In genomic region chr16:10261077-10261476, GRCh38 we compare ENCODE assay signal across 1 cellular context.
TF ChIP-seq lines count a peak whose summit lies in the region.

No MANE protein-coding gene starts in this region.

TF ChIP-seq in K562, 482 proteins besides CTCF, POLR2A, EP300 and RAD21 (continued from another document):
- TF ChIP-seq, protein P1, sequence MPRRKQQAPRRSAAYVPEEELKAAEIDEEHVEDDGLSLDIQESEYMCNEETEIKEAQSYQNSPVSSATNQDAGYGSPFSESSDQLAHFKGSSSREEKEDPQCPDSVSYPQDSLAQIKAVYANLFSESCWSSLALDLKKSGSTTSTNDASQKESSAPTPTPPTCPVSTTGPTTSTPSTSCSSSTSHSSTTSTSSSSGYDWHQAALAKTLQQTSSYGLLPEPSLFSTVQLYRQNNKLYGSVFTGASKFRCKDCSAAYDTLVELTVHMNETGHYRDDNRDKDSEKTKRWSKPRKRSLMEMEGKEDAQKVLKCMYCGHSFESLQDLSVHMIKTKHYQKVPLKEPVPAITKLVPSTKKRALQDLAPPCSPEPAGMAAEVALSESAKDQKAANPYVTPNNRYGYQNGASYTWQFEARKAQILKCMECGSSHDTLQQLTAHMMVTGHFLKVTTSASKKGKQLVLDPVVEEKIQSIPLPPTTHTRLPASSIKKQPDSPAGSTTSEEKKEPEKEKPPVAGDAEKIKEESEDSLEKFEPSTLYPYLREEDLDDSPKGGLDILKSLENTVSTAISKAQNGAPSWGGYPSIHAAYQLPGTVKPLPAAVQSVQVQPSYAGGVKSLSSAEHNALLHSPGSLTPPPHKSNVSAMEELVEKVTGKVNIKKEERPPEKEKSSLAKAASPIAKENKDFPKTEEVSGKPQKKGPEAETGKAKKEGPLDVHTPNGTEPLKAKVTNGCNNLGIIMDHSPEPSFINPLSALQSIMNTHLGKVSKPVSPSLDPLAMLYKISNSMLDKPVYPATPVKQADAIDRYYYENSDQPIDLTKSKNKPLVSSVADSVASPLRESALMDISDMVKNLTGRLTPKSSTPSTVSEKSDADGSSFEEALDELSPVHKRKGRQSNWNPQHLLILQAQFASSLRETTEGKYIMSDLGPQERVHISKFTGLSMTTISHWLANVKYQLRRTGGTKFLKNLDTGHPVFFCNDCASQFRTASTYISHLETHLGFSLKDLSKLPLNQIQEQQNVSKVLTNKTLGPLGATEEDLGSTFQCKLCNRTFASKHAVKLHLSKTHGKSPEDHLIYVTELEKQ (CRISPR knock-in tag; IDR thresholded peaks at IDR 0.05): no peak
- TF ChIP-seq HMGN3 (IDR thresholded peaks at IDR 0.05; ENCODE audit: borderline replicate concordance, extremely low read depth, insufficient read length, low read depth, low read length) (no peak), GATA2 (CRISPR knock-in tag; IDR thresholded peaks at IDR 0.05) (no peak), HNRNPK (IDR thresholded peaks at IDR 0.05; ENCODE audit: low read depth, low read length, poor library complexity, severe bottlenecking) (no peak), RBM25 (IDR thresholded peaks at IDR 0.05; ENCODE audit: low read depth, low read length, severe bottlenecking) (peak; percentile 40), TCF7L2 (IDR thresholded peaks at IDR 0.05; ENCODE audit: low read depth, low read length) (no peak), CC2D1A (IDR thresholded peaks at IDR 0.05) (no peak), SOX6 (IDR thresholded peaks at IDR 0.05) (no peak), THRAP3 (IDR thresholded peaks at IDR 0.05; ENCODE audit: borderline replicate concordance) (no peak)
